Comparison of ENCODE assay signal across 7 cellular contexts in the genomic region with DNA sequence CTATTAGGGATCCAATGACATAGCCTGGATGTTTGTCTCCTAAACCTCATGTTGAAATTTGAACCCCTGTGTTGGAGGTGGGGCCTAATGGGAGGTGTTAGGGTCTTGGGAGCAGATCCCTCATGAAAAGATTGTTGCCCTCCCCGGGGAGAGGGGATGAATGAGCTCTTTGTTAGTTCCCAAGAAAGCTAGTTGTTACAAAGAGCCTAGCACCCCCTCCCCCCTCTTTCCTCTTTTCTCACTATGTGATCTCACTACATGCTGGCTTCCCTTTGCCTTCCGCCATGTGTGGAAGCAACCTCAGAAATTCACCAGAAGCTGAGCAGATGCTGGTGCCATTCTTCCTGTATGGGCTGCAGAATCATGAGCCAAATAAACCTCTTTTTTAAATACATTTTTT.
DNase-seq lines count a peak whose midpoint lies in the region.
"Not testable (repeated sequence)": the region's sequence is repeated elsewhere in the genome, so short reads cannot be mapped to it uniquely, and the experiment has no call there.

No MANE protein-coding gene starts in this region.

- no CpG with 5 or more reads among the region's 2 CpGs for WGBS in mesendoderm (ENCODE audit: extremely low coverage, insufficient coverage, low lambda C conversion rate)
- no CpG with 5 or more reads among the region's 2 CpGs for WGBS in neuronal stem cell (ENCODE audit: extremely low coverage in 2 of 2, insufficient read length in 2 of 2, insufficient replicate concordance in 1 of 2), 2 donors

- not testable (repeated sequence) for H3K27me3 ChIP-seq in SJCRH30; iPS-15b (ENCODE audit: control insufficient read depth, insufficient read depth, low read length); mesendoderm (ENCODE audit: insufficient read depth, low read length, poor library complexity); neuronal stem cell (ENCODE audit: control insufficient read depth in 3 of 3, insufficient read depth in 3 of 3, low read depth in 1 of 3, low read length in 3 of 3)

- H3K79me2 ChIP-seq in mesendoderm (ENCODE audit: control insufficient read depth, insufficient read depth, low read length): not testable (repeated sequence)

- H3K56ac ChIP-seq in mesendoderm (ENCODE audit: low read length): not testable (repeated sequence)

- not testable (repeated sequence) for H4K8ac ChIP-seq in mesendoderm (ENCODE audit: low read depth, low read length); neuronal stem cell (ENCODE audit: low read depth, low read length)

- H3K23ac ChIP-seq in mesendoderm (ENCODE audit: low read length); neuronal stem cell (ENCODE audit: low read depth, low read length, poor library complexity): not testable (repeated sequence)

- not testable (repeated sequence) for H3K14ac ChIP-seq in neuronal stem cell (ENCODE audit: low read length)

- not testable (repeated sequence) for H2BK12ac ChIP-seq in neuronal stem cell (ENCODE audit: low read length)

- not testable (repeated sequence) for H3K4me1 ChIP-seq in SJCRH30; mesendoderm (ENCODE audit: control insufficient read depth, low read depth, low read length); neuronal stem cell (ENCODE audit: control insufficient read depth in 2 of 2, insufficient read depth in 1 of 2, low read depth in 1 of 2, low read length in 2 of 2)
- H3K4me1 ChIP-seq in iPS-15b (ENCODE audit: control insufficient read depth, insufficient read depth, low read length): peaks cover 11% of the 10 kb centered on the region

- H3K4me2 ChIP-seq in mesendoderm (ENCODE audit: low read length); neuronal stem cell (ENCODE audit: insufficient read depth, low read length, poor library complexity, severe bottlenecking): not testable (repeated sequence)

- not testable (repeated sequence) for H3K27ac ChIP-seq in SJCRH30; mesendoderm (ENCODE audit: low read depth, low read length)
- H3K27ac ChIP-seq in neuronal stem cell (replicated peaks; ENCODE audit: low read length): peak overlapping the region; percentile 69

- H4K5ac ChIP-seq in mesendoderm (ENCODE audit: low read length): not testable (repeated sequence)

- H3K18ac ChIP-seq in mesendoderm (ENCODE audit: low read length); neuronal stem cell (ENCODE audit: low read length): not testable (repeated sequence)

- H2BK120ac ChIP-seq in mesendoderm (ENCODE audit: low read depth, low read length); neuronal stem cell (ENCODE audit: low read depth, low read length): not testable (repeated sequence)

- not testable (repeated sequence) for H3K4me3 ChIP-seq in SJCRH30; mesendoderm (ENCODE audit: low read length); neuronal stem cell (ENCODE audit: low read length in 2 of 2)
- peak overlapping the region; percentile 30 for H3K4me3 ChIP-seq in iPS-15b (ENCODE audit: low read depth, low read length)

- not testable (repeated sequence) for H2BK15ac ChIP-seq in mesendoderm (replicated peaks; ENCODE audit: low read depth); neuronal stem cell (ENCODE audit: low read length)

- DNase-seq in HT1080 (ENCODE audit: low read depth) (peak; percentile 13), SJCRH30 (peak; percentile 14 to 24), globus pallidus (ENCODE audit: low spot score) (peak; percentile 64), mesendoderm (peak; percentile 89), neuronal stem cell (ENCODE audit: low spot score) (peak; percentile 67), superior temporal gyrus (ENCODE audit: extremely low spot score) (peak; percentile 46)

- H3K9me3 ChIP-seq in SJCRH30 (replicated peaks); iPS-15b (ENCODE audit: control insufficient read depth, insufficient read depth, low read length); neuronal stem cell (replicated peaks in 1 of 2; ENCODE audit: control insufficient read depth in 2 of 2, insufficient read depth in 1 of 2, low read depth in 1 of 2, low read length in 2 of 2): not testable (repeated sequence)

- H3K4ac ChIP-seq in mesendoderm (ENCODE audit: low read depth, low read length); neuronal stem cell (ENCODE audit: low read length): not testable (repeated sequence)

- H4K91ac ChIP-seq in neuronal stem cell (ENCODE audit: low read depth, low read length, poor library complexity): not testable (repeated sequence)

- H3K36me3 ChIP-seq in SJCRH30; iPS-15b (ENCODE audit: control insufficient read depth, insufficient read depth, low read length); mesendoderm (ENCODE audit: control insufficient read depth, insufficient read depth, low read length); neuronal stem cell (replicated peaks in 1 of 2; ENCODE audit: control insufficient read depth in 2 of 2, insufficient read depth in 2 of 2, low read length in 2 of 2): not testable (repeated sequence)

- H2AK5ac ChIP-seq in mesendoderm (ENCODE audit: low read length); neuronal stem cell (ENCODE audit: low read depth, low read length): not testable (repeated sequence)

- H2AFZ ChIP-seq in neuronal stem cell (ENCODE audit: low read length): not testable (repeated sequence)

- H3K79me1 ChIP-seq in mesendoderm (ENCODE audit: low read length); neuronal stem cell (ENCODE audit: low read depth, low read length): not testable (repeated sequence)

- H2BK5ac ChIP-seq in mesendoderm (ENCODE audit: low read length); neuronal stem cell (ENCODE audit: low read length): not testable (repeated sequence)

- H3K9ac ChIP-seq in iPS-15b (ENCODE audit: low read depth, low read length); mesendoderm (ENCODE audit: low read length); neuronal stem cell (ENCODE audit: low read depth, low read length, poor library complexity): not testable (repeated sequence)

Comparison
In these comparisons a context has a peak if more than half of its experiments do, and no peak if none do; other contexts are left out.
1. DNase-seq: peak in every context shown above with its lines; median percentile 89 in mesendoderm; 67 in neuronal stem cell; 64 in globus pallidus; 46 in superior temporal gyrus; 19 in SJCRH30; 13 in HT1080.